9 cellular contexts compared by ENCODE assay signal in genomic region chr10:132848306-132848705, GRCh38.
DNase-seq lines count a peak whose midpoint lies in the region; ATAC-seq, FAIRE-seq and TF ChIP-seq lines count a peak whose summit lies in the region.
"Had no signal": no experiment of that assay in that cellular context is flagged by ENCODE, and none has a peak within 500 bp of the region (broad histone marks: within the 10 kb centered on the region; RNA-seq: fewer than 3 reads in every experiment).

No MANE protein-coding gene starts in this region.

- TF ChIP-seq CTCF in WTC11 (IDR thresholded peaks at IDR 0.05) (no peak), left lung (IDR thresholded peaks at IDR 0.05) (no peak), A673 (conservative IDR thresholded peaks at IDR 0.05; ENCODE audit: low read depth, low read length) (no peak)

- FAIRE-seq in RCC 7860 (lab: Jason Lieb, UNC), result no peak

- no peak overlapping the region for H3K27ac Mint-ChIP-seq in WTC11

- no peak overlapping the region for H3K27ac ChIP-seq in left lung
- peak overlapping the region; percentile 73 for H3K27ac ChIP-seq in thymus (ENCODE audit: low read depth)
- no peak overlapping the region for H3K27ac ChIP-seq in A673 (ENCODE audit: low read depth, low read length, poor library complexity, severe bottlenecking)

- BruUV-seq in A673 (replicated peaks; lab: Mats Ljungman, UMichigan), result no TSS peak

- H3K9me3 ChIP-seq in left lung (no peaks in the 10 kb centered on the region), thymus (ENCODE audit: control insufficient read depth) (no peaks in the 10 kb centered on the region), A673 (ENCODE audit: low read depth, low read length, poor library complexity, severe bottlenecking) (no peaks in the 10 kb centered on the region)

- H3K27me3 Mint-ChIP-seq in activated T-cell treated with anti-CD3 and anti-CD28 coated beads, Interleukin-2, amount 50 U/mL, for 4 hours (ENCODE audit: low read depth), result peaks cover 6% of the 10 kb centered on the region
- no peaks in the 10 kb centered on the region; the same call in 1 of the 2 replicates for H3K27me3 Mint-ChIP-seq in WTC11 (ENCODE audit: low read depth)

- peaks cover 0 to 7% of the 10 kb centered on the region in 2 donors for H3K4me1 ChIP-seq in left lung
- H3K4me1 ChIP-seq in thymus (ENCODE audit: control insufficient read depth, insufficient read depth, low read length), result peaks cover 8% of the 10 kb centered on the region
- H3K4me1 ChIP-seq in A673 (ENCODE audit: insufficient read depth, low read length, poor library complexity, severe bottlenecking), result no peaks in the 10 kb centered on the region

- 4% methylated on average over 13 of the region's 13 CpGs for WGBS in thymus

- peaks cover 9% of the 10 kb centered on the region for H3K4me1 Mint-ChIP-seq in activated T-cell treated with anti-CD3 and anti-CD28 coated beads, Interleukin-2, amount 50 U/mL, for 4 hours (ENCODE audit: low read depth)
- peaks cover 5% of the 10 kb centered on the region for H3K4me1 Mint-ChIP-seq in WTC11

- peak in 1 of 2 donors; percentile 38 for ATAC-seq in activated T-cell treated with anti-CD3 and anti-CD28 coated beads, Interleukin-2, amount 50 U/mL, for 4 hours
- ATAC-seq in WTC11 (peak; percentile 56), left lung (no peak)

- peak overlapping the region; percentile 58 for H3K4me3 Mint-ChIP-seq in activated T-cell treated with anti-CD3 and anti-CD28 coated beads, Interleukin-2, amount 50 U/mL, for 4 hours
- H3K4me3 Mint-ChIP-seq in WTC11, result no peak overlapping the region

- no peaks in the 10 kb centered on the region for H3K36me3 Mint-ChIP-seq in activated T-cell treated with anti-CD3 and anti-CD28 coated beads, Interleukin-2, amount 50 U/mL, for 4 hours (ENCODE audit: insufficient read depth)
- peaks cover 7% of the 10 kb centered on the region for H3K36me3 Mint-ChIP-seq in WTC11

- no peaks in the 10 kb centered on the region for H3K9me3 Mint-ChIP-seq in activated T-cell treated with anti-CD3 and anti-CD28 coated beads, Interleukin-2, amount 50 U/mL, for 4 hours
- peaks cover 6% of the 10 kb centered on the region for H3K9me3 Mint-ChIP-seq in WTC11

- H3K27me3 ChIP-seq in left lung, result peaks cover 0 to 68% of the 10 kb centered on the region in 2 donors
- H3K27me3 ChIP-seq in thymus (ENCODE audit: control insufficient read depth, insufficient read depth), result no peaks in the 10 kb centered on the region
- peaks cover 65% of the 10 kb centered on the region for H3K27me3 ChIP-seq in A673 (replicated peaks; ENCODE audit: insufficient read depth, low read depth, low read length, poor library complexity)

- intact Hi-C loops in left lung (cut with DNase I) (no loop called here), A673 (cut with micrococcal nuclease; ENCODE audit: unreplicated experiment) (no loop called here)

- no peaks in the 10 kb centered on the region for H3K36me3 ChIP-seq in left lung
- H3K36me3 ChIP-seq in thymus (ENCODE audit: control insufficient read depth, insufficient read depth), result no peaks in the 10 kb centered on the region
- no peaks in the 10 kb centered on the region for H3K36me3 ChIP-seq in A673 (ENCODE audit: insufficient read depth, low read length, poor library complexity, severe bottlenecking)

- no peak for DNase-seq in activated T-cell treated with anti-CD3 and anti-CD28 coated beads, Interleukin-2, amount 50 U/mL, for 4 hours
- no peak for DNase-seq in activated T-cell treated with anti-CD3 and anti-CD28 coated beads, Interleukin-2, amount 50 U/mL, for 1 hour
- DNase-seq in WTC11 (ENCODE audit: low spot score) (peak; percentile 15), left lung (peak; percentile 27 to 47), A673 (ENCODE audit: low spot score) (no peak), RCC 7860 (ENCODE audit: low spot score) (no peak), CD1c-positive myeloid dendritic cell (ENCODE audit: extremely low spot score) (no peak)
- DNase-seq: amniotic stem cell had no signal

- POLR2A ChIA-PET in WTC11 (lab: Charles Lee), result no interaction called here
- POLR2A ChIA-PET in A673 (lab: Charles Lee; ENCODE audit: low non-redundant PET), result no interaction called here

- CTCF ChIA-PET in WTC11 (lab: Charles Lee) (interaction anchor here (1.4 kb wide), 2 partner anchors 12 to 43 kb away, joined by 3 to 4 read pairs; no protein-coding TSS in a partner anchor), A673 (lab: Charles Lee) (no interaction called here)

- H3K4me3 ChIP-seq in left lung, result no peak overlapping the region
- H3K4me3 ChIP-seq in thymus (ENCODE audit: low read length), result peak overlapping the region; percentile 46
- H3K4me3 ChIP-seq in A673 (ENCODE audit: low read depth, low read length, poor library complexity, severe bottlenecking), result no peak overlapping the region

TF ChIP-seq in WTC11, 78 proteins besides CTCF, POLR2A, EP300 and RAD21:
- TF ChIP-seq NR2C2 (CRISPR knock-in tag; IDR thresholded peaks at IDR 0.05), result no peak
- no peak for TF ChIP-seq ELF4 (CRISPR knock-in tag; IDR thresholded peaks at IDR 0.05; ENCODE audit: low read depth)
- TF ChIP-seq SMAD3 (CRISPR knock-in tag; IDR thresholded peaks at IDR 0.05; ENCODE audit: borderline replicate concordance), result no peak
- TF ChIP-seq IRF1 (CRISPR knock-in tag; IDR thresholded peaks at IDR 0.05), result no peak
- TF ChIP-seq, protein P1, sequence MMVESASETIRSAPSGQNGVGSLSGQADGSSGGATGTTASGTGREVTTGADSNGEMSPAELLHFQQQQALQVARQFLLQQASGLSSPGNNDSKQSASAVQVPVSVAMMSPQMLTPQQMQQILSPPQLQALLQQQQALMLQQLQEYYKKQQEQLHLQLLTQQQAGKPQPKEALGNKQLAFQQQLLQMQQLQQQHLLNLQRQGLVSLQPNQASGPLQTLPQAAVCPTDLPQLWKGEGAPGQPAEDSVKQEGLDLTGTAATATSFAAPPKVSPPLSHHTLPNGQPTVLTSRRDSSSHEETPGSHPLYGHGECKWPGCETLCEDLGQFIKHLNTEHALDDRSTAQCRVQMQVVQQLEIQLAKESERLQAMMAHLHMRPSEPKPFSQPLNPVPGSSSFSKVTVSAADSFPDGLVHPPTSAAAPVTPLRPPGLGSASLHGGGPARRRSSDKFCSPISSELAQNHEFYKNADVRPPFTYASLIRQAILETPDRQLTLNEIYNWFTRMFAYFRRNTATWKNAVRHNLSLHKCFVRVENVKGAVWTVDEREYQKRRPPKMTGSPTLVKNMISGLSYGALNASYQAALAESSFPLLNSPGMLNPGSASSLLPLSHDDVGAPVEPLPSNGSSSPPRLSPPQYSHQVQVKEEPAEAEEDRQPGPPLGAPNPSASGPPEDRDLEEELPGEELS (CRISPR knock-in tag; IDR thresholded peaks at IDR 0.05), result no peak
- TF ChIP-seq NFATC4 (CRISPR knock-in tag; IDR thresholded peaks at IDR 0.05), result no peak
- TF ChIP-seq ATF1 (CRISPR knock-in tag; IDR thresholded peaks at IDR 0.05), result no peak
- TF ChIP-seq OVOL2 (CRISPR knock-in tag; IDR thresholded peaks at IDR 0.05; ENCODE audit: borderline replicate concordance), result no peak
- TF ChIP-seq, protein P2, sequence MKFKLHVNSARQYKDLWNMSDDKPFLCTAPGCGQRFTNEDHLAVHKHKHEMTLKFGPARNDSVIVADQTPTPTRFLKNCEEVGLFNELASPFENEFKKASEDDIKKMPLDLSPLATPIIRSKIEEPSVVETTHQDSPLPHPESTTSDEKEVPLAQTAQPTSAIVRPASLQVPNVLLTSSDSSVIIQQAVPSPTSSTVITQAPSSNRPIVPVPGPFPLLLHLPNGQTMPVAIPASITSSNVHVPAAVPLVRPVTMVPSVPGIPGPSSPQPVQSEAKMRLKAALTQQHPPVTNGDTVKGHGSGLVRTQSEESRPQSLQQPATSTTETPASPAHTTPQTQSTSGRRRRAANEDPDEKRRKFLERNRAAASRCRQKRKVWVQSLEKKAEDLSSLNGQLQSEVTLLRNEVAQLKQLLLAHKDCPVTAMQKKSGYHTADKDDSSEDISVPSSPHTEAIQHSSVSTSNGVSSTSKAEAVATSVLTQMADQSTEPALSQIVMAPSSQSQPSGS (CRISPR knock-in tag; IDR thresholded peaks at IDR 0.05; ENCODE audit: borderline replicate concordance, low read depth), result no peak
- no peak for TF ChIP-seq ZMAT4 (CRISPR knock-in tag; IDR thresholded peaks at IDR 0.05)
- TF ChIP-seq NFE2L1 (CRISPR knock-in tag; IDR thresholded peaks at IDR 0.05), result no peak
- TF ChIP-seq ZNF317 (CRISPR knock-in tag; IDR thresholded peaks at IDR 0.05; ENCODE audit: borderline replicate concordance, low read depth), result no peak

Comparison
In these comparisons a context has a peak if more than half of its experiments do, and no peak if none do; other contexts are left out.
1. DNase-seq: peak in WTC11 (single experiment) and left lung (2 of 2); none in activated T-cell treated with anti-CD3 and anti-CD28 coated beads, Interleukin-2, amount 50 U/mL, for 4 hours (single experiment), activated T-cell treated with anti-CD3 and anti-CD28 coated beads, Interleukin-2, amount 50 U/mL, for 1 hour (single experiment), A673 (single experiment), RCC 7860 (single experiment) and CD1c-positive myeloid dendritic cell (single experiment).